In genomic region chr1:89758127-89758526, GRCh38 we compare ENCODE assay signal across 10 cellular contexts.
DNase-seq lines count a peak whose midpoint lies in the region; ATAC-seq lines count a peak whose summit lies in the region.
"Had no signal": no experiment of that assay in that cellular context is flagged by ENCODE, and none has a peak within 500 bp of the region (broad histone marks: within the 10 kb centered on the region; RNA-seq: fewer than 3 reads in every experiment).

No MANE protein-coding gene starts in this region.

- ATAC-seq in stimulated activated naive CD8-positive, alpha-beta T cell treated with anti-CD3 and anti-CD28 coated beads, Interleukin-15, Interleukin-2, amounts not matched to agents 100 U/mL and 50 U/mL, for 24 hours: no peak
- no peak for ATAC-seq in HG03457 (IDR thresholded peaks at IDR 0.05; ENCODE audit: unreplicated experiment)

- intact Hi-C loops in activated T-helper 2 cell treated with anti-CD3 and anti-CD28 coated beads, Interferon-gamma antibody, Interleukin-2, Interleukin-4, amounts not matched to agents 10 μg/mL and 5 μg/mL and 100 μg/mL, durations not matched to agents 14 hours and 24 hours and 36 hours (cut with micrococcal nuclease): loop anchor here (5.0 kb wide), 1 partner anchor 221 kb away; no protein-coding TSS in a partner anchor

- no peaks in the 10 kb centered on the region for H3K9me3 Mint-ChIP-seq in stimulated activated naive CD8-positive, alpha-beta T cell treated with anti-CD3 and anti-CD28 coated beads, Interleukin-15, Interleukin-2, amounts not matched to agents 100 ng/mL and 50 ng/mL, for 24 hours
- H3K9me3 Mint-ChIP-seq in activated T-helper 2 cell treated with anti-CD3 and anti-CD28 coated beads, Interferon-gamma antibody, Interleukin-2, Interleukin-4, amounts not matched to agents 10 μg/mL and 5 μg/mL and 100 μg/mL, durations not matched to agents 14 hours and 24 hours and 36 hours: no peaks in the 10 kb centered on the region

- no peaks in the 10 kb centered on the region for H3K27me3 Mint-ChIP-seq in stimulated activated naive CD8-positive, alpha-beta T cell treated with anti-CD3 and anti-CD28 coated beads, Interleukin-15, Interleukin-2, amounts not matched to agents 100 ng/mL and 50 ng/mL, for 24 hours
- H3K27me3 Mint-ChIP-seq in activated T-helper 2 cell treated with anti-CD3 and anti-CD28 coated beads, Interferon-gamma antibody, Interleukin-2, Interleukin-4, amounts not matched to agents 10 μg/mL and 5 μg/mL and 100 μg/mL, durations not matched to agents 14 hours and 24 hours and 36 hours (ENCODE audit: low read depth): no peaks in the 10 kb centered on the region

- DNase-seq in stimulated activated naive CD8-positive, alpha-beta T cell treated with anti-CD3 and anti-CD28 coated beads, Interleukin-15, Interleukin-2, amounts not matched to agents 100 U/mL and 50 U/mL, for 24 hours: no peak
- no peak for DNase-seq in activated T-helper 2 cell treated with anti-CD3 and anti-CD28 coated beads, Interferon-gamma antibody, Interleukin-2, Interleukin-4, amounts not matched to agents 10 μg/mL and 5 μg/mL and 100 μg/mL, durations not matched to agents 14 hours and 24 hours and 36 hours (ENCODE audit: low spot score)
- DNase-seq in myocyte (ENCODE audit: low read depth): peak; percentile 18
- DNase-seq in DMS153 (lab: John Stamatoyannopoulos, UW): no peak
- DNase-seq in SKM-1 (lab: John Stamatoyannopoulos, UW; ENCODE audit: unreplicated experiment): no peak
- no peak for DNase-seq in NCI-H526 (lab: John Stamatoyannopoulos, UW)
- DNase-seq: Calu3, NCI-H345 had no signal

- peak overlapping the region; percentile 92 for H3K27ac Mint-ChIP-seq in stimulated activated naive CD8-positive, alpha-beta T cell treated with anti-CD3 and anti-CD28 coated beads, Interleukin-15, Interleukin-2, amounts not matched to agents 100 ng/mL and 50 ng/mL, for 24 hours
- peak overlapping the region; percentile 93 for H3K27ac Mint-ChIP-seq in activated T-helper 2 cell treated with anti-CD3 and anti-CD28 coated beads, Interferon-gamma antibody, Interleukin-2, Interleukin-4, amounts not matched to agents 10 μg/mL and 5 μg/mL and 100 μg/mL, durations not matched to agents 14 hours and 24 hours and 36 hours

- H3K36me3 Mint-ChIP-seq in stimulated activated naive CD8-positive, alpha-beta T cell treated with anti-CD3 and anti-CD28 coated beads, Interleukin-15, Interleukin-2, amounts not matched to agents 100 ng/mL and 50 ng/mL, for 24 hours (ENCODE audit: low read depth): peaks cover 7% of the 10 kb centered on the region
- H3K36me3 Mint-ChIP-seq in activated T-helper 2 cell treated with anti-CD3 and anti-CD28 coated beads, Interferon-gamma antibody, Interleukin-2, Interleukin-4, amounts not matched to agents 10 μg/mL and 5 μg/mL and 100 μg/mL, durations not matched to agents 14 hours and 24 hours and 36 hours (ENCODE audit: low read depth): peaks cover 26% of the 10 kb centered on the region

- H3K4me3 Mint-ChIP-seq in stimulated activated naive CD8-positive, alpha-beta T cell treated with anti-CD3 and anti-CD28 coated beads, Interleukin-15, Interleukin-2, amounts not matched to agents 100 ng/mL and 50 ng/mL, for 24 hours: peak overlapping the region; percentile 76
- peak overlapping the region; percentile 77 for H3K4me3 Mint-ChIP-seq in activated T-helper 2 cell treated with anti-CD3 and anti-CD28 coated beads, Interferon-gamma antibody, Interleukin-2, Interleukin-4, amounts not matched to agents 10 μg/mL and 5 μg/mL and 100 μg/mL, durations not matched to agents 14 hours and 24 hours and 36 hours (ENCODE audit: low read depth)

- H3K4me1 Mint-ChIP-seq in stimulated activated naive CD8-positive, alpha-beta T cell treated with anti-CD3 and anti-CD28 coated beads, Interleukin-15, Interleukin-2, amounts not matched to agents 100 ng/mL and 50 ng/mL, for 24 hours (ENCODE audit: low read depth): peaks cover 94% of the 10 kb centered on the region
- peaks cover 87% of the 10 kb centered on the region for H3K4me1 Mint-ChIP-seq in activated T-helper 2 cell treated with anti-CD3 and anti-CD28 coated beads, Interferon-gamma antibody, Interleukin-2, Interleukin-4, amounts not matched to agents 10 μg/mL and 5 μg/mL and 100 μg/mL, durations not matched to agents 14 hours and 24 hours and 36 hours (ENCODE audit: low read depth)
